ENCODE assay signal across 9 cellular contexts in genomic region chr19:54462072-54462712, GRCh38. TPM values are rescaled to one million over a fixed set of nuclear protein-coding genes. Genes with fewer than 3 reads are reported as not detected.
A peak's percentile ranks its signal among the peaks of the same experiment; 100 is the strongest.
DNase-seq lines count a peak whose midpoint lies in the region; ATAC-seq and TF ChIP-seq lines count a peak whose summit lies in the region.
"Had no signal": no experiment of that assay in that cellular context is flagged by ENCODE, and none has a peak within 500 bp of the region (broad histone marks: within the 10 kb centered on the region; RNA-seq: fewer than 3 reads in every experiment).

No MANE protein-coding gene starts in this region.

- peaks cover 14 to 28% of the 10 kb centered on the region in 2 donors for H3K4me1 ChIP-seq in thyroid gland

- H3K9me3 ChIP-seq in thyroid gland, result no peaks in the 10 kb centered on the region

- peaks cover 39% of the 10 kb centered on the region for H3K4me1 Mint-ChIP-seq in activated T-cell treated with anti-CD3 and anti-CD28 coated beads, Interleukin-2, amount 50 U/mL, for 24 hours (ENCODE audit: low read depth)
- peaks cover 14% of the 10 kb centered on the region for H3K4me1 Mint-ChIP-seq in activated naive CD8-positive, alpha-beta T cell treated with anti-CD3 and anti-CD28 coated beads, Interleukin-2, amount 10 ng/mL, durations not matched to agents 7 days and 5 days

- H3K27me3 ChIP-seq in layer of hippocampus (ENCODE audit: control insufficient read depth, insufficient read depth, low read length) (no peaks in the 10 kb centered on the region), thyroid gland (no peaks in the 10 kb centered on the region)

- peaks cover 41 to 51% of the 10 kb centered on the region in 2 donors for H3K36me3 ChIP-seq in thyroid gland

- peak overlapping the region; percentile 82 for H3K27ac Mint-ChIP-seq in activated T-cell treated with anti-CD3 and anti-CD28 coated beads, Interleukin-2, amount 50 U/mL, for 24 hours
- H3K27ac Mint-ChIP-seq in activated naive CD8-positive, alpha-beta T cell treated with anti-CD3 and anti-CD28 coated beads, Interleukin-2, amount 10 ng/mL, durations not matched to agents 7 days and 5 days, result peak overlapping the region; percentile 75

- no peaks in the 10 kb centered on the region for H3K9me3 Mint-ChIP-seq in activated T-cell treated with anti-CD3 and anti-CD28 coated beads, Interleukin-2, amount 50 U/mL, for 24 hours
- H3K9me3 Mint-ChIP-seq in activated naive CD8-positive, alpha-beta T cell treated with anti-CD3 and anti-CD28 coated beads, Interleukin-2, amount 10 ng/mL, durations not matched to agents 7 days and 5 days, result no peaks in the 10 kb centered on the region

- ATAC-seq in activated naive CD8-positive, alpha-beta T cell treated with anti-CD3 and anti-CD28 coated beads, Interleukin-2, amount 10 ng/mL, durations not matched to agents 7 days and 5 days (ENCODE audit: low read depth), result no peak
- ATAC-seq in GM21367 (IDR thresholded peaks at IDR 0.05; ENCODE audit: unreplicated experiment), result no peak

- H3K4me3 ChIP-seq in thyroid gland (replicated peaks in 1 of 3), result peak overlapping the region in 1 of 3 donors; percentile 38

- no peak for DNase-seq in activated T-cell treated with anti-CD3 and anti-CD28 coated beads, Interleukin-2, amount 50 U/mL, for 24 hours
- DNase-seq in activated T-cell treated with anti-CD3 and anti-CD28 coated beads, Interleukin-2, amount 50 U/mL, for 1 hour, result no peak
- no peak for DNase-seq in activated naive CD8-positive, alpha-beta T cell treated with anti-CD3 and anti-CD28 coated beads, Interleukin-2, amount 10 ng/mL, durations not matched to agents 7 days and 5 days
- DNase-seq in thyroid gland (no peak), LoVo (ENCODE audit: low spot score) (no peak), NCI-H2029 treated with DMSO at 0.1 percent for 48 hours (lab: John Stamatoyannopoulos, UW) (no peak)

- peaks cover 60% of the 10 kb centered on the region for H3K36me3 Mint-ChIP-seq in activated T-cell treated with anti-CD3 and anti-CD28 coated beads, Interleukin-2, amount 50 U/mL, for 24 hours (ENCODE audit: low read depth)
- H3K36me3 Mint-ChIP-seq in activated naive CD8-positive, alpha-beta T cell treated with anti-CD3 and anti-CD28 coated beads, Interleukin-2, amount 10 ng/mL, durations not matched to agents 7 days and 5 days, result peaks cover 22% of the 10 kb centered on the region

- POLR2A ChIA-PET in activated naive CD8-positive, alpha-beta T cell treated with anti-CD3 and anti-CD28 coated beads, Interleukin-2, amount 10 ng/mL, durations not matched to agents 7 days and 5 days (lab: Charles Lee), result interaction anchor here (0.6 to 2.0 kb wide), 4 partner anchors 9 to 22 kb away, joined by 3 to 9 read pairs (median 3); partner anchors contain the start of gene LENG8

- intact Hi-C loops in thyroid gland (cut with DNase I), result loop anchor here (2.0 kb wide), 1 partner anchor 13 kb away; the partner anchor contains the start of gene LENG8

- no peak for TF ChIP-seq CTCF in thyroid gland (IDR thresholded peaks at IDR 0.05)

- 77 to 79% methylated on average over 5 to 6 of the region's 19 CpGs for WGBS in thyroid gland, 2 donors

- peak overlapping the region; percentile 77 for H3K4me3 Mint-ChIP-seq in activated T-cell treated with anti-CD3 and anti-CD28 coated beads, Interleukin-2, amount 50 U/mL, for 24 hours
- H3K4me3 Mint-ChIP-seq in activated naive CD8-positive, alpha-beta T cell treated with anti-CD3 and anti-CD28 coated beads, Interleukin-2, amount 10 ng/mL, durations not matched to agents 7 days and 5 days, result peak overlapping the region; percentile 70

- TF ChIP-seq POLR2A in thyroid gland (IDR thresholded peaks at IDR 0.05), result no peak

- peaks cover 13% of the 10 kb centered on the region for H3K27me3 Mint-ChIP-seq in activated T-cell treated with anti-CD3 and anti-CD28 coated beads, Interleukin-2, amount 50 U/mL, for 24 hours
- H3K27me3 Mint-ChIP-seq in activated naive CD8-positive, alpha-beta T cell treated with anti-CD3 and anti-CD28 coated beads, Interleukin-2, amount 10 ng/mL, durations not matched to agents 7 days and 5 days, result peaks cover 9% of the 10 kb centered on the region

- H3K27ac ChIP-seq in layer of hippocampus (ENCODE audit: low read depth, low read length), result peak overlapping the region; percentile 91
- peak overlapping the region; percentile 81 to 91 (median 90) for H3K27ac ChIP-seq in thyroid gland

RNA-seq across cellular contexts. Expression of gene LENG9, which starts 1.4 kb away (rescaled TPM):
- total RNA-seq in activated naive CD8-positive, alpha-beta T cell treated with anti-CD3 and anti-CD28 coated beads, Interleukin-2, amount 10 ng/mL, durations not matched to agents 7 days and 5 days, result 1 to 10 TPM; 6.2 to 7.0 TPM
- total RNA-seq in thyroid gland, result 1 to 10 TPM; 1.3 to 4.6 (median 3.2) TPM

RNA-seq across cellular contexts. Expression of gene CDC42EP5, which starts 10.9 kb away (rescaled TPM):
- total RNA-seq in activated naive CD8-positive, alpha-beta T cell treated with anti-CD3 and anti-CD28 coated beads, Interleukin-2, amount 10 ng/mL, durations not matched to agents 7 days and 5 days, result not detected
- total RNA-seq in thyroid gland, result 10 to 100 TPM in 2 of 4 donors, 1 to 10 TPM in 2; 1.8 to 18.7 (median 12.1) TPM
- total RNA-seq: T-helper 1 cell treated with Interleukin-12 subunit alpha and Interleukin-12 subunit beta and Interleukin-4 antibody, amounts not matched to agents 30 ng/mL and 1 ng/mL, for 36 hours had no signal

RNA-seq across cellular contexts. Expression of gene LENG8, which starts 13.2 kb away (rescaled TPM):
- 100 to 1,000 TPM; 338 to 359 TPM for total RNA-seq in activated naive CD8-positive, alpha-beta T cell treated with anti-CD3 and anti-CD28 coated beads, Interleukin-2, amount 10 ng/mL, durations not matched to agents 7 days and 5 days
- 100 to 1,000 TPM; 124 to 219 (median 157) TPM for total RNA-seq in thyroid gland

RNA-seq across cellular contexts. Expression of gene LAIR2, which starts 40.4 kb away (rescaled TPM):
- under 1 TPM in 1 of 2 experiments, not detected in 1; 0.62 TPM for total RNA-seq in activated naive CD8-positive, alpha-beta T cell treated with anti-CD3 and anti-CD28 coated beads, Interleukin-2, amount 10 ng/mL, durations not matched to agents 7 days and 5 days
- total RNA-seq in thyroid gland, result not detected

RNA-seq across cellular contexts. Expression of gene TTYH1, which starts 46.9 kb away (rescaled TPM):
- total RNA-seq in activated naive CD8-positive, alpha-beta T cell treated with anti-CD3 and anti-CD28 coated beads, Interleukin-2, amount 10 ng/mL, durations not matched to agents 7 days and 5 days, result 1 to 10 TPM; 1.1 to 1.9 TPM
- total RNA-seq in thyroid gland, result under 1 TPM in 2 of 4 donors, not detected in 2; 0.45 to 0.94 TPM
